ENCODE assay signal across 16 cellular contexts in genomic region chr20:34437330-34437986, GRCh38.
A peak's percentile ranks its signal among the peaks of the same experiment; 100 is the strongest.
DNase-seq lines count a peak whose midpoint lies in the region; ATAC-seq and TF ChIP-seq lines count a peak whose summit lies in the region.
"Had no signal": no experiment of that assay in that cellular context is flagged by ENCODE, and none has a peak within 500 bp of the region (broad histone marks: within the 10 kb centered on the region; RNA-seq: fewer than 3 reads in every experiment).

No MANE protein-coding gene starts in this region.

- H3K27me3 ChIP-seq in fibroblast of lung (ENCODE audit: control insufficient read depth, insufficient read depth, low read length): no peaks in the 10 kb centered on the region
- no peaks in the 10 kb centered on the region for H3K27me3 ChIP-seq in transverse colon
- H3K27me3 ChIP-seq: SJCRH30 had no signal

- no peak overlapping the region for H2AFZ ChIP-seq in fibroblast of lung (ENCODE audit: low read length)

- H3K79me2 ChIP-seq in fibroblast of lung (ENCODE audit: control insufficient read depth, insufficient read depth, low read length): no peaks in the 10 kb centered on the region

- no peaks in the 10 kb centered on the region for H3K27me3 Mint-ChIP-seq in T-helper 17 cell
- no peaks in the 10 kb centered on the region for H3K27me3 Mint-ChIP-seq in natural killer cell treated with Interleukin-12 subunit alpha and Interleukin-12 subunit beta and Interleukin-15 and Interleukin-18, amount 100 ng/mL, for 72 hours
- H3K27me3 Mint-ChIP-seq: IgD-negative memory B cell; stimulated activated naive B cell treated with anti-CD40 and anti-IgM and Interleukin-4, amounts not matched to agents 10 μg/mL and 1 μg/mL and 100 μg/mL, for 72 hours had no signal

- in situ Hi-C loops in transverse colon (cut with MboI; ENCODE audit: low pct_ligation_motif_present in 1 of 4, low pct_unique_long_range_greater_than_20kb in 1 of 4, low sequenced_read_pairs in 3 of 4): no loop called here

- H3K36me3 Mint-ChIP-seq in T-helper 17 cell (ENCODE audit: low read depth): peaks cover 2% of the 10 kb centered on the region
- peaks cover 6% of the 10 kb centered on the region for H3K36me3 Mint-ChIP-seq in natural killer cell treated with Interleukin-12 subunit alpha and Interleukin-12 subunit beta and Interleukin-15 and Interleukin-18, amount 100 ng/mL, for 72 hours

- no peak overlapping the region for H3K4me2 ChIP-seq in fibroblast of lung (ENCODE audit: extremely low read depth, insufficient read depth, low read length)

- TF ChIP-seq POLR2A in transverse colon (IDR thresholded peaks at IDR 0.05): no peak

- H3K4me3 ChIP-seq in fibroblast of lung (replicated peaks in 1 of 4; ENCODE audit: control extremely low read depth in 1 of 4, insufficient read depth in 1 of 4, low read depth in 3 of 4, low read length in 4 of 4) (no peak overlapping the region), transverse colon (no peak overlapping the region)
- H3K4me3 ChIP-seq: mucosa of descending colon, SJCRH30 had no signal

- intact Hi-C loops in transverse colon (cut with DNase I; ENCODE audit: low total_unique reads): no loop called here

- H3K27ac ChIP-seq in fibroblast of lung (ENCODE audit: insufficient read depth, low read length) (no peak overlapping the region), transverse colon (no peak overlapping the region)
- H3K27ac ChIP-seq: SJCRH30 had no signal

- H3K36me3 ChIP-seq in fibroblast of lung (ENCODE audit: control insufficient read depth, insufficient read depth, low read length) (peaks cover 2% of the 10 kb centered on the region), transverse colon (peaks cover 0 to 46% (median 20%) of the 10 kb centered on the region in 4 donors)

- TF ChIP-seq CTCF in fibroblast of lung (conservative IDR thresholded peaks at IDR 0.05 in 1 of 2, IDR thresholded peaks at IDR 0.05 in 1 of 2; ENCODE audit: low read depth in 1 of 2, low read length in 2 of 2) (no peak), transverse colon (IDR thresholded peaks at IDR 0.05) (no peak)

- peaks cover 14% of the 10 kb centered on the region for H3K4me1 Mint-ChIP-seq in T-helper 17 cell
- peaks cover 19 to 23% of the 10 kb centered on the region in 2 donors for H3K4me1 Mint-ChIP-seq in natural killer cell treated with Interleukin-12 subunit alpha and Interleukin-12 subunit beta and Interleukin-15 and Interleukin-18, amount 100 ng/mL, for 72 hours (ENCODE audit: low read depth in 2 of 2)

- 73% methylated on average over 3 to 6 of the region's 6 CpGs for WGBS in transverse colon (ENCODE audit: low coverage in 1 of 2), 2 donors

- H3K4me3 Mint-ChIP-seq in T-helper 17 cell: peak overlapping the region; percentile 31
- no peak overlapping the region for H3K4me3 Mint-ChIP-seq in natural killer cell treated with Interleukin-12 subunit alpha and Interleukin-12 subunit beta and Interleukin-15 and Interleukin-18, amount 100 ng/mL, for 72 hours
- H3K4me3 Mint-ChIP-seq: stimulated activated naive B cell treated with anti-CD40 and anti-IgM and Interleukin-4, amounts not matched to agents 10 μg/mL and 1 μg/mL and 100 μg/mL, for 72 hours had no signal

- H3K9ac ChIP-seq in fibroblast of lung (ENCODE audit: insufficient read depth, low read length): no peak overlapping the region

- H3K27ac Mint-ChIP-seq in T-helper 17 cell: no peak overlapping the region
- H3K27ac Mint-ChIP-seq in natural killer cell treated with Interleukin-12 subunit alpha and Interleukin-12 subunit beta and Interleukin-15 and Interleukin-18, amount 100 ng/mL, for 72 hours: peak overlapping the region; percentile 16 to 74
- H3K27ac Mint-ChIP-seq: IgD-negative memory B cell had no signal

- no peak for TF ChIP-seq EP300 in transverse colon (IDR thresholded peaks at IDR 0.05; ENCODE audit: low read depth)

- no peaks in the 10 kb centered on the region for H3K9me3 Mint-ChIP-seq in natural killer cell treated with Interleukin-12 subunit alpha and Interleukin-12 subunit beta and Interleukin-15 and Interleukin-18, amount 100 ng/mL, for 72 hours
- H3K9me3 Mint-ChIP-seq: IgD-negative memory B cell had no signal

- H3K4me1 ChIP-seq in fibroblast of lung (ENCODE audit: control insufficient read depth, extremely low read depth, insufficient read depth, low read length) (no peaks in the 10 kb centered on the region), transverse colon (no peaks in the 10 kb centered on the region)
- H3K4me1 ChIP-seq: SJCRH30 had no signal

- no peaks in the 10 kb centered on the region for H4K20me1 ChIP-seq in fibroblast of lung (ENCODE audit: control insufficient read depth, extremely low read depth, insufficient read depth, low read length)

- H3K9me3 ChIP-seq in T-helper 17 cell (ENCODE audit: control insufficient read depth, low read length, poor library complexity, severe bottlenecking) (no peaks in the 10 kb centered on the region), fibroblast of lung (ENCODE audit: control insufficient read depth, insufficient read depth, low read depth, low read length) (no peaks in the 10 kb centered on the region), transverse colon (no peaks in the 10 kb centered on the region)
- H3K9me3 ChIP-seq: mucosa of descending colon, SJCRH30 had no signal

- DNase-seq in GM03348 (ENCODE audit: low spot score): peak; percentile 48
- no peak for DNase-seq in T-helper 17 cell
- DNase-seq in fibroblast of lung (ENCODE audit: low read depth in 2 of 2): peak; percentile 4 to 76
- DNase-seq in natural killer cell treated with Interleukin-12 subunit alpha and Interleukin-12 subunit beta and Interleukin-15 and Interleukin-18, amount 100 ng/mL, for 72 hours (ENCODE audit: low spot score): no peak
- no peak for DNase-seq in stimulated activated CD4-positive, alpha-beta T cell treated with anti-CD3 and anti-CD28 coated beads, Interleukin-15, amount 100 ng/mL, for 24 hours
- DNase-seq in NCI-H187 (lab: John Stamatoyannopoulos, UW): no peak
- DNase-seq in NCI-H748 (lab: John Stamatoyannopoulos, UW; ENCODE audit: unreplicated experiment): no peak
- DNase-seq in transverse colon: no peak
- DNase-seq: cerebellar nuclear complex; DMS53; head of caudate nucleus; mucosa of descending colon; NCI-H2171 treated with DMSO at 0.1 percent for 48 hours; SJCRH30; stimulated activated naive B cell treated with anti-CD40 and anti-IgM and Interleukin-4, amounts not matched to agents 10 μg/mL and 1 μg/mL and 100 μg/mL, for 72 hours had no signal

- ATAC-seq in T-helper 17 cell: no peak
- ATAC-seq in natural killer cell treated with Interleukin-12 subunit alpha and Interleukin-12 subunit beta and Interleukin-15 and Interleukin-18, amount 100 ng/mL, for 72 hours: no peak
- ATAC-seq: mucosa of descending colon; stimulated activated naive B cell treated with anti-CD40 and anti-IgM and Interleukin-4, amounts not matched to agents 10 μg/mL and 1 μg/mL and 100 μg/mL, for 72 hours had no signal

Comparison
In these comparisons a context has a peak if more than half of its experiments do, and no peak if none do; other contexts are left out.
1. DNase-seq: peak in GM03348 (single experiment) and fibroblast of lung (2 of 2); none in T-helper 17 cell (0 of 3), natural killer cell treated with Interleukin-12 subunit alpha and Interleukin-12 subunit beta and Interleukin-15 and Interleukin-18, amount 100 ng/mL, for 72 hours (single experiment), stimulated activated CD4-positive, alpha-beta T cell treated with anti-CD3 and anti-CD28 coated beads, Interleukin-15, amount 100 ng/mL, for 24 hours (single experiment), NCI-H187 (0 of 2), NCI-H748 (single experiment) and transverse colon (single experiment).